In the genomic region with DNA sequence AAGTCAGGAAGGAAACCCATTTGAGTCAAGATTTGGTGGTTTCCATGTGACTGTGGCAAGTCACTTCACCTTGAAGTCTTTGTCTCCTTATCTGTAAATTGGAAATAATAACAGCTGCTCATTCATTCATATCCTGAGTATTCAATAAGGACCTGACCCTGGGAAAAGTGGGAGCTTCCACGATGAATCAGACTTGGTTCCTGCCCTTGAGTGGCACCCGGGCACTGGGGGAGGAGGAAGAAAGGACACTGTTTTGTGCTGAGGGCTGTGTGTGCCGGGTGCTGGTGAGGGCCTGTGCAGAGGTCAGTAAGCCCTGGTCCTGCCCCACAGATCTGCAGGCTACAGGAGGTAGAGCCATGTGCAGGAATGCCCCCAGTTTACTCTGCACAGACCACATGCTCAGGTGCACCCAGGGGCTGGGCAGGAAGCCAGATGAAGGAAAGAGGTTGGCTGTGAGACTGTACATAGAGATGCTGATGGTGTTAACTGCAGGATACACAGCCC, we compare ENCODE assay signal across 12 cellular contexts. TPM values are rescaled to one million over a fixed set of nuclear protein-coding genes. Genes with fewer than 3 reads are reported as not detected.
DNase-seq lines count a peak whose midpoint lies in the region; ATAC-seq and TF ChIP-seq lines count a peak whose summit lies in the region.
"Had no signal": no experiment of that assay in that cellular context is flagged by ENCODE, and none has a peak within 500 bp of the region (broad histone marks: within the 10 kb centered on the region; RNA-seq: fewer than 3 reads in every experiment).

No MANE protein-coding gene starts in this region.

- peak overlapping the region; percentile 80 for H3K27ac ChIP-seq in epithelial cell of prostate

- H3K27me3 ChIP-seq in Caco-2 (replicated peaks; ENCODE audit: control insufficient read depth, insufficient read depth, low read length) (no peaks in the 10 kb centered on the region), NT2/D1 (ENCODE audit: insufficient read depth, insufficient read length) (no peaks in the 10 kb centered on the region)

- H3K4me3 Mint-ChIP-seq in Caco-2 (ENCODE audit: unreplicated experiment): no peak overlapping the region
- H3K4me3 Mint-ChIP-seq in neural crest cell: no peak overlapping the region
- H3K4me3 Mint-ChIP-seq: T-helper 1 cell treated with Interleukin-12 subunit alpha and Interleukin-12 subunit beta and Interleukin-4 antibody, amounts not matched to agents 30 μg/mL and 1 μg/mL, for 36 hours had no signal

- DNase-seq in Caco-2 (no peak), NT2/D1 (ENCODE audit: low read depth, low spot score) (no peak), epithelial cell of prostate (ENCODE audit: low read depth, low spot score) (no peak), neural crest cell (ENCODE audit: low read depth, low spot score) (no peak), NCI-H1105 (lab: John Stamatoyannopoulos, UW) (no peak), RKO (ENCODE audit: low spot score) (no peak)
- DNase-seq: activated naive CD4-positive, alpha-beta T cell treated with Interleukin-2 at 50 U/mL for 16 hours; DND-41; stimulated activated CD4-positive, alpha-beta T cell treated with anti-CD3 and anti-CD28 coated beads, Interleukin-2, amount 100 ng/mL, for 48 hours had no signal

- TF ChIP-seq CTCF in Caco-2 (IDR thresholded peaks at IDR 0.05; ENCODE audit: insufficient read depth in 1 of 2, low read depth in 1 of 2, low read length in 1 of 2, severe bottlenecking in 1 of 2, unreplicated experiment in 1 of 2): no peak
- TF ChIP-seq CTCF in neural crest cell (conservative IDR thresholded peaks at IDR 0.05): no peak

- POLR2A ChIA-PET in Caco-2 (lab: Charles Lee): no interaction called here

- H3K36me3 ChIP-seq in Caco-2 (ENCODE audit: control insufficient read depth, insufficient read depth, low read length): no peaks in the 10 kb centered on the region
- peaks cover 17% of the 10 kb centered on the region for H3K36me3 ChIP-seq in NT2/D1 (ENCODE audit: insufficient read depth, insufficient read length, low read length)

- H3K9ac ChIP-seq in NT2/D1 (ENCODE audit: insufficient read length, low read depth): peak overlapping the region; percentile 22

- H3K4me1 Mint-ChIP-seq in Caco-2 (ENCODE audit: low read depth, unreplicated experiment) (peaks cover 63% of the 10 kb centered on the region), neural crest cell (peaks cover 63% of the 10 kb centered on the region)

- no TSS peak for BruUV-seq in Caco-2 (replicated peaks; lab: Mats Ljungman, UMichigan)

- H3K27ac Mint-ChIP-seq in Caco-2 (ENCODE audit: unreplicated experiment) (peak overlapping the region; percentile 45), neural crest cell (ENCODE audit: unreplicated experiment) (peak overlapping the region; percentile 94)
- H3K27ac Mint-ChIP-seq: T-helper 1 cell treated with Interleukin-12 subunit alpha and Interleukin-12 subunit beta and Interleukin-4 antibody, amounts not matched to agents 30 μg/mL and 1 μg/mL, for 36 hours had no signal

- H3K9me3 Mint-ChIP-seq in Caco-2 (ENCODE audit: unreplicated experiment) (no peaks in the 10 kb centered on the region), neural crest cell (no peaks in the 10 kb centered on the region)
- H3K9me3 Mint-ChIP-seq: T-helper 1 cell treated with Interleukin-12 subunit alpha and Interleukin-12 subunit beta and Interleukin-4 antibody, amounts not matched to agents 30 μg/mL and 1 μg/mL, for 36 hours had no signal

- H3K27me3 Mint-ChIP-seq in Caco-2 (ENCODE audit: insufficient read depth, unreplicated experiment) (no peaks in the 10 kb centered on the region), neural crest cell (ENCODE audit: low read depth) (no peaks in the 10 kb centered on the region)

- no peak for ATAC-seq in GM19452 (IDR thresholded peaks at IDR 0.05; ENCODE audit: unreplicated experiment)
- no peak for ATAC-seq in HG02759 (IDR thresholded peaks at IDR 0.05; ENCODE audit: unreplicated experiment)

- intact Hi-C loops in Caco-2 (cut with micrococcal nuclease; ENCODE audit: unreplicated experiment): no loop called here

- H3K4me3 ChIP-seq in Caco-2 (ENCODE audit: low read depth, low read length) (no peak overlapping the region), NT2/D1 (ENCODE audit: insufficient read length, low read depth) (no peak overlapping the region)

- H3K4me1 ChIP-seq in Caco-2 (peaks cover 57% of the 10 kb centered on the region), NT2/D1 (ENCODE audit: insufficient read depth, insufficient read length) (peaks cover 22% of the 10 kb centered on the region)

- H3K9me3 ChIP-seq in Caco-2 (no peaks in the 10 kb centered on the region), NT2/D1 (ENCODE audit: insufficient read depth, low read length) (no peaks in the 10 kb centered on the region)

- H3K36me3 Mint-ChIP-seq in Caco-2 (ENCODE audit: insufficient read depth, unreplicated experiment) (peaks cover 63% of the 10 kb centered on the region), neural crest cell (ENCODE audit: low read depth) (no peaks in the 10 kb centered on the region)

- CTCF ChIA-PET in Caco-2 (lab: Charles Lee): no interaction called here

RNA-seq across cellular contexts. Expression of a gene that starts 6.8 kb away (rescaled TPM):
- total RNA-seq in Caco-2 (2022): 106 and 110 TPM in 2 replicates
- 108 and 112 TPM in 2 replicates for total RNA-seq in neural crest cell
